In the genomic region with DNA sequence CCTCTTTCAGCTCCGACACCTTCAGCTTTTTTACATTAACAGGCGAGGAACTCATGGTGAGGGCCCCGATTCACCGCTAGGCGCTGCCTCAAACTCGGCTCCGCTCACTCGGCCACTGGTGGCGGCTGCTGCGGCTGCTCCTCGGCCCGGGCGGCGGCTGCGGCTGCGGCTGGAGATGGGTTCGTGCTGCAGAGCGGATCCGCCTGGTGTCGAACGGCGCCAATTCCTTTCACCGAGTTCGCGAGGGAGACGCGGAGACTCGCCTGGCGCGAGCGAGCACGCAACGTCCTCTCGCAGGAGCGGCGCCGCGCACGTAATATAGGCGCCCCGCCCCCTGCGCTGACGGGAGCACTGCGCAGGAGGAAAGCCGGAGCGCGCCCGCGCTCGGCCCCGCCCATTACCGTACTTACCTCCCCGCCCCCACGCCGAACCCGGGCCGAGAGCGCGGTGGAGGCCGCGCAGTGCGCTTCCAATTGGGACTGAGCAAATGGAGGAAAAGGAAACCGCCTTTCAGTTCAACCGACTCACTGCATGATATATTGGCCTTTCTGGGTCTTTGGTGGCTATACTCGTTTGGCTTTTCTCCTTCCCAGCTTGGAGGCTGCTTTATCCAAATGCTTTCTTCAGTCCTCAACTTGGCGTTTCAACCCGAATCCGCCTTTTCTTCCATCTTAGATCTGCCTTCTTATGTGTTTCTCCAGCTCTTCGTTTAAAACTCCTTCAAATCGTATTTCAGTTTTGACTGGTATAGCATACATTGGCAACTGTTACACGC, we compare ENCODE assay signal across 8 cellular contexts. TPM values are rescaled to one million over a fixed set of nuclear protein-coding genes. Genes with fewer than 3 reads are reported as not detected.
DNase-seq lines count a peak whose midpoint lies in the region; ATAC-seq and TF ChIP-seq lines count a peak whose summit lies in the region.

HNRNPU (minus strand) TSS at position 291 of the 775 bp plus-strand sequence; CDS start at position 55, 236 bp downstream.

- peak within 1 kb of the TSS; percentile 100 for H3K14ac ChIP-seq in trophoblast cell (ENCODE audit: low read length)

- H3K4me2 ChIP-seq in trophoblast cell (ENCODE audit: low read length): peak within 1 kb of the TSS; percentile 63

- ATAC-seq in HG02798 (IDR thresholded peaks at IDR 0.05; ENCODE audit: poor library complexity, unreplicated experiment): peak; percentile 73

- peak; percentile 99 for TF ChIP-seq POLR2A in transverse colon (IDR thresholded peaks at IDR 0.05)

- peaks cover 36% of the 10 kb centered on the region for H3K4me1 ChIP-seq in adipocyte (ENCODE audit: control insufficient read depth, insufficient read depth, low read length)
- H3K4me1 ChIP-seq in cardiac muscle cell (ENCODE audit: low read depth): peaks cover 36% of the 10 kb centered on the region
- peaks cover 0 to 4% of the 10 kb centered on the region in 2 experiments for H3K4me1 ChIP-seq in trophoblast cell (ENCODE audit: control insufficient read depth in 1 of 2, insufficient read depth in 2 of 2, low read length in 2 of 2)
- peaks cover 18 to 40% (median 28%) of the 10 kb centered on the region in 4 donors for H3K4me1 ChIP-seq in transverse colon

- intact Hi-C loops in transverse colon (cut with DNase I; ENCODE audit: low total_unique reads): loop anchor here (2.0 to 5.0 kb wide), 3 partner anchors 106 to 412 kb away; partner anchors contain the start of gene ADSS2

- H3K9ac ChIP-seq in adipocyte (ENCODE audit: low read length): peak within 1 kb of the TSS; percentile 100
- H3K9ac ChIP-seq in trophoblast cell (ENCODE audit: low read length): peak within 1 kb of the TSS; percentile 94

- peak within 1 kb of the TSS; percentile 92 for H2AFZ ChIP-seq in trophoblast cell (ENCODE audit: insufficient read depth, low read length, poor library complexity)

- H3K9me3 ChIP-seq in adipocyte (ENCODE audit: control insufficient read depth, low read length) (no peaks in the 10 kb centered on the region), cardiac muscle cell (ENCODE audit: low read depth) (no peaks in the 10 kb centered on the region), trophoblast cell (ENCODE audit: insufficient read depth, low read depth, low read length) (peaks cover 2% of the 10 kb centered on the region), transverse colon (no peaks in the 10 kb centered on the region)

- H2BK12ac ChIP-seq in trophoblast cell (ENCODE audit: low read length): peak within 1 kb of the TSS; percentile 77

- H3K4me3 ChIP-seq in GM12875 (ENCODE audit: low read depth, low read length) (peak within 1 kb of the TSS; percentile 99), adipocyte (ENCODE audit: low read length) (peak within 1 kb of the TSS; percentile 99), cardiac muscle cell (peak within 1 kb of the TSS; percentile 90), trophoblast cell (ENCODE audit: low read depth, low read length) (peak within 1 kb of the TSS; percentile 100), transverse colon (peak within 1 kb of the TSS; percentile 93 to 100 (median 98))

- H2BK5ac ChIP-seq in trophoblast cell (ENCODE audit: low read depth, low read length, poor library complexity): peak within 1 kb of the TSS; percentile 99

- TF ChIP-seq CTCF in GM12875 (IDR thresholded peaks at IDR 0.05; ENCODE audit: borderline replicate concordance, insufficient read depth, low read depth, low read length): 0 out of 2 replicates have a peak, but pooled peaks have one; percentile 30
- TF ChIP-seq CTCF in cardiac muscle cell (IDR thresholded peaks at IDR 0.05; ENCODE audit: low read depth, low read length): peak; percentile 37
- peak; percentile 38 to 83 (median 41) for TF ChIP-seq CTCF in transverse colon (IDR thresholded peaks at IDR 0.05)

- H2AK5ac ChIP-seq in trophoblast cell (ENCODE audit: low read length): peak within 1 kb of the TSS; percentile 99

- DNase-seq in NCI-H1436 (lab: John Stamatoyannopoulos, UW) (peak; percentile 99), T follicular helper cell (ENCODE audit: low read depth) (peak; percentile 94), adipocyte (ENCODE audit: low read depth) (peak; percentile 99), cardiac muscle cell (ENCODE audit: low read depth in 1 of 2, low spot score in 1 of 2) (peak; percentile 98 to 99), trophoblast cell (peak; percentile 95 to 98), transverse colon (peak; percentile 98)

- H3K27me3 ChIP-seq in adipocyte (replicated peaks; ENCODE audit: control insufficient read depth, insufficient read depth, low read length) (no peaks in the 10 kb centered on the region), cardiac muscle cell (no peaks in the 10 kb centered on the region), trophoblast cell (ENCODE audit: insufficient read depth, low read length) (peaks cover 2% of the 10 kb centered on the region), transverse colon (no peaks in the 10 kb centered on the region)

- peaks cover 20% of the 10 kb centered on the region for H3K79me1 ChIP-seq in trophoblast cell (ENCODE audit: low read length)

- peak within 1 kb of the TSS; percentile 99 for H4K91ac ChIP-seq in trophoblast cell (ENCODE audit: low read depth, low read length)

- H3K27ac ChIP-seq in cardiac muscle cell (peak within 1 kb of the TSS; percentile 98), trophoblast cell (ENCODE audit: low read depth, low read length) (peak within 1 kb of the TSS; percentile 98), transverse colon (peak within 1 kb of the TSS; percentile 100)

- H4K12ac ChIP-seq in trophoblast cell (ENCODE audit: low read depth, low read length): peak within 1 kb of the TSS; percentile 100

- peaks cover 26% of the 10 kb centered on the region for H3K79me2 ChIP-seq in trophoblast cell (ENCODE audit: control insufficient read depth, insufficient read depth, low read length, poor library complexity)

- H4K8ac ChIP-seq in trophoblast cell (ENCODE audit: low read depth, low read length): peak within 1 kb of the TSS; percentile 99

- H3K36me3 ChIP-seq in adipocyte (ENCODE audit: control insufficient read depth, insufficient read depth, low read length, severe bottlenecking): peaks cover 17% of the 10 kb centered on the region
- peaks cover 15% of the 10 kb centered on the region for H3K36me3 ChIP-seq in cardiac muscle cell
- peaks cover 7 to 13% of the 10 kb centered on the region in 2 experiments for H3K36me3 ChIP-seq in trophoblast cell (ENCODE audit: control insufficient read depth in 1 of 2, insufficient read depth in 2 of 2, low read length in 2 of 2)
- peaks cover 0 to 14% (median 5%) of the 10 kb centered on the region in 4 donors for H3K36me3 ChIP-seq in transverse colon

- WGBS in trophoblast cell (ENCODE audit: extremely low coverage, insufficient coverage, insufficient read length): no CpG with 5 or more reads among the region's 71 CpGs
- 0 to 1% methylated on average over 3 to 35 of the region's 71 CpGs for WGBS in transverse colon (ENCODE audit: low coverage in 1 of 2), 2 donors

- H2BK120ac ChIP-seq in trophoblast cell (ENCODE audit: insufficient read depth, low read length, poor library complexity): peak within 1 kb of the TSS; percentile 90

- H3K4ac ChIP-seq in trophoblast cell (ENCODE audit: low read depth, low read length): peak within 1 kb of the TSS; percentile 100

- peak; percentile 46 for TF ChIP-seq EP300 in transverse colon (IDR thresholded peaks at IDR 0.05; ENCODE audit: low read depth)

- H3K23ac ChIP-seq in trophoblast cell (ENCODE audit: low read length): peak within 1 kb of the TSS; percentile 22

- in situ Hi-C loops in transverse colon (cut with MboI; ENCODE audit: low pct_ligation_motif_present in 1 of 4, low pct_unique_long_range_greater_than_20kb in 1 of 4, low sequenced_read_pairs in 3 of 4): loop anchor here in 2 of 4 donors (5.0 to 10.0 kb wide), 2 partner anchors 100 to 103 kb away; a partner anchor contains a TSS

- H3K18ac ChIP-seq in trophoblast cell (ENCODE audit: low read length): peak within 1 kb of the TSS; percentile 97

RNA-seq across cellular contexts. Expression of gene HNRNPU, which starts in this region (rescaled TPM):
- total RNA-seq in cardiac muscle cell: 267 and 447 TPM in 2 replicates
- 345 and 382 TPM in 2 replicates for polyA plus RNA-seq in cardiac muscle cell
- 342 and 352 TPM in 2 replicates for polyA plus RNA-seq in trophoblast cell (2013)
- 100 to 1,000 TPM; 223 to 364 (median 237) TPM for total RNA-seq in transverse colon

Comparison
In these comparisons a context has a peak if more than half of its experiments do, and no peak if none do; other contexts are left out.
1. Peak in every context shown above with its lines: DNase-seq, ATAC-seq, H3K4me3 ChIP-seq and H3K27ac ChIP-seq.